ENCODE assay signal across 8 cellular contexts in the genomic region with DNA sequence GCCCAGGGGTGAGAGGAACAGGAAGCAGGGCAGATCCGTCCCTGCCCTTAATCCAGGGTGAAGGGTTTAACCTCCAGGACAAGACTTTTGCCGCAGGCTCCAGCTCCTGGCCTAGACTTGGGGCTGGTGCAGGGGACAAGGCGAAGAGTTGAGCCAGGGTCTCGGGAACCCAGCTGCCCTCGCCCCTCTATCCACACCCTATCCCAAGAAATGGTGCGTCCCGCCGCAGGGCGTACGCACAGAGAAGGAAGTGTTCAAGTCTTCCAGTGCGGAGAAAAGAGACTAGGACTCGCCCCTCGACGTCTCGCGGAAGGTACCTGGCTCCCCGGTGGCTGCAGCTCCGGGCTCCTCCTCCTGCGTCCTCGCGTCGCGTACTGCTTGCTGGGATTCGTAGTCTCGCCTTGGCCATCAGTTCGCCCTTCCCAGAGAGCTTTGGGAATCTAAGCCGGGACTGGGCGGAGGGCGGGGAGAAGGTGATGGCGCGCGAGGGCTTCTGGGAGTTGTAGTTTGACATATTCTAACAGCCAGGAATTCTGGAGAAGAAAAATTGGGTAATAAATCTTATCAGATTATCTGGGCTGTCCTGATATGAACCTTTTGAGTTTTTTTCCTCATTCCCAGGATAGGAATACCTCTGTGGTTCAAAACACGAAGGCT. TPM values are rescaled to one million over a fixed set of nuclear protein-coding genes. Genes with fewer than 3 reads are reported as not detected.
DNase-seq lines count a peak whose midpoint lies in the region; ATAC-seq and TF ChIP-seq lines count a peak whose summit lies in the region.

A gene with protein sequence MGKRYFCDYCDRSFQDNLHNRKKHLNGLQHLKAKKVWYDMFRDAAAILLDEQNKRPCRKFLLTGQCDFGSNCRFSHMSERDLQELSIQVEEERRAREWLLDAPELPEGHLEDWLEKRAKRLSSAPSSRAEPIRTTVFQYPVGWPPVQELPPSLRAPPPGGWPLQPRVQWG (minus strand): TSS at position 376 of the 657 bp plus-strand sequence. CDS start 18,463 bp downstream, outside the sequence.

- peaks cover 4% of the 10 kb centered on the region; the same call in 1 of the 2 replicates for H3F3A ChIP-seq in GM23338 (replicated peaks; ENCODE audit: low read depth)

- H3K4me3 Mint-ChIP-seq in GM23338 (peak within 1 kb of the TSS; percentile 100), naive B cell (peak within 1 kb of the TSS; percentile 95 to 100 (median 99))
- H3K4me3 Mint-ChIP-seq in activated T-helper 17 cell treated with anti-CD3 and anti-CD28 coated beads, Interleukin-2, amount 50 U/mL, for 72 hours: peak within 1 kb of the TSS; percentile 100
- peak within 1 kb of the TSS; percentile 99 for H3K4me3 Mint-ChIP-seq in stimulated activated memory B cell treated with anti-CD40 and anti-IgM and Interleukin-4, amounts not matched to agents 10 μg/mL and 1 μg/mL and 100 μg/mL, for 72 hours

- ATAC-seq in DND-41 (ENCODE audit: insufficient read depth, low read depth) (peak; percentile 95), GM23338 (peak; percentile 97), naive B cell (ENCODE audit: low read depth in 2 of 2) (peak; percentile 87 to 91)
- peak; percentile 96 for ATAC-seq in activated T-helper 17 cell treated with anti-CD3 and anti-CD28 coated beads, Interleukin-2, amount 50 U/mL, for 72 hours (replicated peaks)
- peak; percentile 99 for ATAC-seq in stimulated activated memory B cell treated with anti-CD40 and anti-IgM and Interleukin-4, amounts not matched to agents 10 μg/mL and 1 μg/mL and 100 μg/mL, for 72 hours

- H3K27me3 ChIP-seq in DND-41 (ENCODE audit: insufficient read depth, low read length, poor library complexity): no peaks in the 10 kb centered on the region
- no peaks in the 10 kb centered on the region for H3K27me3 ChIP-seq in GM23338 (ENCODE audit: insufficient read depth)

- POLR2A ChIA-PET in RWPE1 (lab: Yijun Ruan, JAX; ENCODE audit: low non-redundant PET): interaction anchor here (1.1 kb wide), 1 partner anchor 14 kb away, joined by 4 read pairs; no protein-coding TSS in a partner anchor

- H3K79me2 ChIP-seq in DND-41 (ENCODE audit: insufficient read depth, low read length): peaks cover 49% of the 10 kb centered on the region
- peaks cover 24% of the 10 kb centered on the region for H3K79me2 ChIP-seq in GM23338 (replicated peaks; ENCODE audit: insufficient read depth)

- peaks cover 13% of the 10 kb centered on the region for H3K27me3 Mint-ChIP-seq in GM23338 (ENCODE audit: insufficient read depth, low read depth, poor library complexity)
- no peaks in the 10 kb centered on the region for H3K27me3 Mint-ChIP-seq in activated T-helper 17 cell treated with anti-CD3 and anti-CD28 coated beads, Interleukin-2, amount 50 U/mL, for 72 hours
- no peaks in the 10 kb centered on the region for H3K27me3 Mint-ChIP-seq in naive B cell
- H3K27me3 Mint-ChIP-seq in stimulated activated memory B cell treated with anti-CD40 and anti-IgM and Interleukin-4, amounts not matched to agents 10 μg/mL and 1 μg/mL and 100 μg/mL, for 72 hours: no peaks in the 10 kb centered on the region

- H3K27ac Mint-ChIP-seq in GM23338 (peak within 1 kb of the TSS; percentile 99), naive B cell (peak within 1 kb of the TSS; percentile 83 to 99 (median 95))
- H3K27ac Mint-ChIP-seq in activated T-helper 17 cell treated with anti-CD3 and anti-CD28 coated beads, Interleukin-2, amount 50 U/mL, for 72 hours: peak within 1 kb of the TSS; percentile 100
- H3K27ac Mint-ChIP-seq in stimulated activated memory B cell treated with anti-CD40 and anti-IgM and Interleukin-4, amounts not matched to agents 10 μg/mL and 1 μg/mL and 100 μg/mL, for 72 hours: peak within 1 kb of the TSS; percentile 95

- peak within 1 kb of the TSS; percentile 99 for H2AFZ ChIP-seq in DND-41 (ENCODE audit: low read depth, low read length)
- H2AFZ ChIP-seq in GM23338: peak within 1 kb of the TSS; percentile 98

- H3K9me3 Mint-ChIP-seq in GM23338 (no peaks in the 10 kb centered on the region), naive B cell (no peaks in the 10 kb centered on the region)
- H3K9me3 Mint-ChIP-seq in activated T-helper 17 cell treated with anti-CD3 and anti-CD28 coated beads, Interleukin-2, amount 50 U/mL, for 72 hours: no peaks in the 10 kb centered on the region
- H3K9me3 Mint-ChIP-seq in stimulated activated memory B cell treated with anti-CD40 and anti-IgM and Interleukin-4, amounts not matched to agents 10 μg/mL and 1 μg/mL and 100 μg/mL, for 72 hours: no peaks in the 10 kb centered on the region

- H3K4me3 ChIP-seq in DND-41 (ENCODE audit: low read depth in 1 of 2, low read length in 2 of 2): peak within 1 kb of the TSS; percentile 88 to 91
- peak within 1 kb of the TSS; percentile 82 for H3K4me3 ChIP-seq in GM23338
- H3K4me3 ChIP-seq in LNCaP clone FGC (ENCODE audit: low read depth, low read length): peak within 1 kb of the TSS; percentile 85

- peaks cover 28% of the 10 kb centered on the region for H3K36me3 Mint-ChIP-seq in GM23338 (ENCODE audit: low read depth)
- H3K36me3 Mint-ChIP-seq in activated T-helper 17 cell treated with anti-CD3 and anti-CD28 coated beads, Interleukin-2, amount 50 U/mL, for 72 hours (ENCODE audit: low read depth): peaks cover 42% of the 10 kb centered on the region
- H3K36me3 Mint-ChIP-seq in naive B cell: no peaks in the 10 kb centered on the region
- peaks cover 24% of the 10 kb centered on the region for H3K36me3 Mint-ChIP-seq in stimulated activated memory B cell treated with anti-CD40 and anti-IgM and Interleukin-4, amounts not matched to agents 10 μg/mL and 1 μg/mL and 100 μg/mL, for 72 hours

- CTCF ChIA-PET in RWPE1 (lab: Yijun Ruan, JAX): interaction anchor here (0.6 to 1.0 kb wide), 3 partner anchors 322 to 994 kb away, joined by 3 to 8 read pairs (median 4); a partner anchor contains a TSS

- H3K9me2 ChIP-seq in GM23338 (ENCODE audit: insufficient read depth): no peaks in the 10 kb centered on the region

- H3K4me1 Mint-ChIP-seq in GM23338: peaks cover 15% of the 10 kb centered on the region
- H3K4me1 Mint-ChIP-seq in activated T-helper 17 cell treated with anti-CD3 and anti-CD28 coated beads, Interleukin-2, amount 50 U/mL, for 72 hours: peaks cover 20% of the 10 kb centered on the region
- H3K4me1 Mint-ChIP-seq in naive B cell: peaks cover 32 to 39% (median 37%) of the 10 kb centered on the region in 3 donors
- H3K4me1 Mint-ChIP-seq in stimulated activated memory B cell treated with anti-CD40 and anti-IgM and Interleukin-4, amounts not matched to agents 10 μg/mL and 1 μg/mL and 100 μg/mL, for 72 hours: peaks cover 38% of the 10 kb centered on the region

- H3K4me1 ChIP-seq in DND-41 (ENCODE audit: insufficient read depth, low read length): peaks cover 39% of the 10 kb centered on the region
- peaks cover 11% of the 10 kb centered on the region for H3K4me1 ChIP-seq in GM23338 (ENCODE audit: insufficient read depth)

- H3K9me3 ChIP-seq in DND-41 (ENCODE audit: insufficient read depth, low read length, severe bottlenecking): no peaks in the 10 kb centered on the region

- H3K27ac ChIP-seq in DND-41 (ENCODE audit: low read length) (peak within 1 kb of the TSS; percentile 93), GM23338 (ENCODE audit: low read depth) (peak within 1 kb of the TSS; percentile 79), RWPE1 (peak within 1 kb of the TSS; percentile 84)

- no peak for TF ChIP-seq CTCF in DND-41 (IDR thresholded peaks at IDR 0.05; ENCODE audit: borderline replicate concordance, extremely low read depth, low read length, poor library complexity, severe bottlenecking)
- no peak for TF ChIP-seq CTCF in GM23338 (conservative IDR thresholded peaks at IDR 0.05; ENCODE audit: low read depth in 2 of 2)
- TF ChIP-seq CTCF in LNCaP clone FGC (IDR thresholded peaks at IDR 0.05; ENCODE audit: control insufficient read depth, extremely low read depth, insufficient read depth): no peak
- TF ChIP-seq CTCF in RWPE1 (conservative IDR thresholded peaks at IDR 0.05; ENCODE audit: low read depth): no peak

- H3K4me2 ChIP-seq in DND-41 (ENCODE audit: insufficient read depth, low read length): peak within 1 kb of the TSS; percentile 84
- peak within 1 kb of the TSS; percentile 99 for H3K4me2 ChIP-seq in GM23338

- peak within 1 kb of the TSS; percentile 79 for H3K9ac ChIP-seq in DND-41 (ENCODE audit: low read depth, low read length)

- peak; percentile 96 for DNase-seq in DND-41
- peak; percentile 99 for DNase-seq in GM23338 (ENCODE audit: low spot score)
- peak; percentile 94 for DNase-seq in LNCaP clone FGC (ENCODE audit: low read depth)
- DNase-seq in RWPE1 (ENCODE audit: low spot score): peak; percentile 95
- peak; percentile 94 for DNase-seq in fibroblast of gingiva (ENCODE audit: low read depth)
- peak; percentile 89 for DNase-seq in naive B cell

- H4K20me1 ChIP-seq in DND-41 (ENCODE audit: insufficient read depth, low read length) (peaks cover 6% of the 10 kb centered on the region; the same call in 1 of the 2 replicates), GM23338 (replicated peaks; ENCODE audit: insufficient read depth) (peaks cover 4% of the 10 kb centered on the region)

- H3K36me3 ChIP-seq in DND-41 (ENCODE audit: insufficient read depth, low read length) (peaks cover 20% of the 10 kb centered on the region), GM23338 (ENCODE audit: insufficient read depth) (no peaks in the 10 kb centered on the region)

TF ChIP-seq in GM23338, 12 proteins besides CTCF, POLR2A, EP300 and RAD21 (continues in another document):
- TF ChIP-seq, protein P1, sequence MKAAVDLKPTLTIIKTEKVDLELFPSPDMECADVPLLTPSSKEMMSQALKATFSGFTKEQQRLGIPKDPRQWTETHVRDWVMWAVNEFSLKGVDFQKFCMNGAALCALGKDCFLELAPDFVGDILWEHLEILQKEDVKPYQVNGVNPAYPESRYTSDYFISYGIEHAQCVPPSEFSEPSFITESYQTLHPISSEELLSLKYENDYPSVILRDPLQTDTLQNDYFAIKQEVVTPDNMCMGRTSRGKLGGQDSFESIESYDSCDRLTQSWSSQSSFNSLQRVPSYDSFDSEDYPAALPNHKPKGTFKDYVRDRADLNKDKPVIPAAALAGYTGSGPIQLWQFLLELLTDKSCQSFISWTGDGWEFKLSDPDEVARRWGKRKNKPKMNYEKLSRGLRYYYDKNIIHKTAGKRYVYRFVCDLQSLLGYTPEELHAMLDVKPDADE (IDR thresholded peaks at IDR 0.05): peak; percentile 95
- peak; percentile 68; the same call in 1 of the 2 replicates for TF ChIP-seq CREB1 (CRISPR knock-in tag; IDR thresholded peaks at IDR 0.05; ENCODE audit: low read depth)

RNA-seq across cellular contexts. Expression of the gene that starts here (rescaled TPM):
- total RNA-seq in GM23338 (2014; rRNA removed; shearing (Covaris generic)): 12.2 and 14.6 TPM in 2 replicates
- polyA plus RNA-seq in GM23338 (2016; fragmentation: Nextera tagmentation; extraction: Ambion mirVana) (25.1 and 25.4 TPM in 2 replicates), naive B cell (ENCODE audit: low read depth in 6 of 6) (10 to 100 TPM; 37.6 to 57.8 (median 47.0) TPM)
- total RNA-seq in activated T-helper 17 cell treated with anti-CD3 and anti-CD28 coated beads, Interleukin-2, amount 50 U/mL, for 72 hours: 10 to 100 TPM; 17.8 to 29.7 TPM

Comparison
In these comparisons a context has a peak if more than half of its experiments do, and no peak if none do; other contexts are left out.
1. Peak in every context shown above with its lines: DNase-seq, ATAC-seq, H3K4me3 ChIP-seq and H3K27ac ChIP-seq.